Comparison of ENCODE assay signal across 9 cellular contexts in the genomic region with DNA sequence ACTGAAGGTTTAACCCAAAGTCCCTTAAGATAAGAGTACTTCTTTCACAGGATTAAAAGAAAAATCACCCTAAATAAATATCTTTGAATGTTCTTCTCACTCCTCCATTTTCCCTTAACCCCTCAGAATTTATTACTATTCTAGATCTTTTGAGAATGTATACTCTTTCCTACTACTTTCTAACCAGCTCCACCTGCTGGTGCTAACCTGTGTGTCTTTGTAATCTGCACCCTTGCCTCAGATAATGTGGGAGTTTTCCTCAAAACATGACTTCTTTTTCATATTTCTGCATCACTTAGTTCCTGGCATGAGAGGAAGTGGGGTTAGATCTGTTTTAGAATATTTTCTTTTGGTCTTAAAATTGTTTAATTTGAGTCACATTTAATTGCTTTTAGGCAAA.
DNase-seq lines count a peak whose midpoint lies in the region; ATAC-seq and TF ChIP-seq lines count a peak whose summit lies in the region.
"Had no signal": no experiment of that assay in that cellular context is flagged by ENCODE, and none has a peak within 500 bp of the region (broad histone marks: within the 10 kb centered on the region; RNA-seq: fewer than 3 reads in every experiment).

No MANE protein-coding gene starts in this region.

- no peaks in the 10 kb centered on the region for H3K79me2 ChIP-seq in Loucy (ENCODE audit: insufficient read depth, low read length)

- H3K9me3 ChIP-seq in Loucy (ENCODE audit: insufficient read depth, low read depth, low read length) = no peaks in the 10 kb centered on the region

- no peaks in the 10 kb centered on the region for H3F3A ChIP-seq in Loucy (ENCODE audit: low read depth)

- H3K9ac ChIP-seq in Loucy (ENCODE audit: low read depth, low read length, poor library complexity, severe bottlenecking) = no peak overlapping the region

- no peaks in the 10 kb centered on the region for H3K36me3 ChIP-seq in Loucy (ENCODE audit: insufficient read depth, low read length)

- no peaks in the 10 kb centered on the region for H3K27me3 ChIP-seq in Loucy (ENCODE audit: insufficient read depth, low read length, poor library complexity, severe bottlenecking)

- no peak overlapping the region for H2AFZ ChIP-seq in Loucy (ENCODE audit: low read length)

- CTCF ChIA-PET in Calu3 (lab: Charles Lee) = no interaction called here

- no peak overlapping the region for H3K4me3 Mint-ChIP-seq in Calu3 (ENCODE audit: low read depth, unreplicated experiment)
- H3K4me3 Mint-ChIP-seq: activated T-cell treated with anti-CD3 and anti-CD28 coated beads, Interleukin-2, amount 50 U/mL, for 72 hours had no signal

- no peak overlapping the region for H3K27ac Mint-ChIP-seq in Calu3 (ENCODE audit: unreplicated experiment)
- H3K27ac Mint-ChIP-seq: activated T-cell treated with anti-CD3 and anti-CD28 coated beads, Interleukin-2, amount 50 U/mL, for 72 hours had no signal

- no peaks in the 10 kb centered on the region for H3K27me3 Mint-ChIP-seq in Calu3 (ENCODE audit: unreplicated experiment)

- no peak overlapping the region for H3K4me2 ChIP-seq in Loucy (ENCODE audit: low read depth, low read length, poor library complexity, severe bottlenecking)

- no peaks in the 10 kb centered on the region for H3K36me3 Mint-ChIP-seq in Calu3 (ENCODE audit: insufficient read depth, unreplicated experiment)

- H3K4me1 Mint-ChIP-seq in Calu3 (ENCODE audit: low read depth, unreplicated experiment) = peaks cover 4% of the 10 kb centered on the region

- H3K9me2 ChIP-seq in Loucy (replicated peaks; ENCODE audit: low read depth, low read length) = no peaks in the 10 kb centered on the region

- H4K20me1 ChIP-seq in Loucy (ENCODE audit: insufficient read depth, low read length, poor library complexity, severe bottlenecking) = no peaks in the 10 kb centered on the region

- no peaks in the 10 kb centered on the region for H3K9me3 Mint-ChIP-seq in Calu3 (ENCODE audit: low read depth, unreplicated experiment)

- intact Hi-C loops in Calu3 (cut with micrococcal nuclease; ENCODE audit: unreplicated experiment) = loop anchor here (5.0 kb wide), 1 partner anchor 329 kb away; no protein-coding TSS in a partner anchor

- BruUV-seq in Calu3 (replicated peaks; lab: Mats Ljungman, UMichigan) = no TSS peak

- DNase-seq in Calu3 (peak; percentile 13), astrocyte of the cerebellum (ENCODE audit: low read depth) (peak; percentile 9), left kidney (ENCODE audit: low read depth, low spot score) (peak; percentile 54), omental fat pad (ENCODE audit: low spot score) (no peak), MV-4-11 (lab: John Stamatoyannopoulos, UW) (no peak)
- DNase-seq in effector CD8-positive, alpha-beta T cell (lab: John Stamatoyannopoulos, UW) = no peak
- DNase-seq: activated T-cell treated with anti-CD3 and anti-CD28 coated beads, Interleukin-2, amount 50 U/mL, for 72 hours had no signal

- in situ Hi-C loops in astrocyte of the cerebellum (cut with HindIII; ENCODE audit: low sequenced_read_pairs) = no loop called here

- TF ChIP-seq CTCF in Calu3 (IDR thresholded peaks at IDR 0.05; ENCODE audit: unreplicated experiment) (no peak), Loucy (conservative IDR thresholded peaks at IDR 0.05; ENCODE audit: low read length) (peak; percentile 56), astrocyte of the cerebellum (IDR thresholded peaks at IDR 0.05; ENCODE audit: low read depth, low read length, missing control alignments) (peak; percentile 62), omental fat pad (IDR thresholded peaks at IDR 0.05) (no peak)

- H3K4me1 ChIP-seq in Loucy (ENCODE audit: insufficient read depth, low read length, poor library complexity, severe bottlenecking) = no peaks in the 10 kb centered on the region

- no peak for ATAC-seq in omental fat pad (ENCODE audit: low FRiP score)
- ATAC-seq in HG03520 (IDR thresholded peaks at IDR 0.05; ENCODE audit: unreplicated experiment) = no peak
- ATAC-seq: activated T-cell treated with anti-CD3 and anti-CD28 coated beads, Interleukin-2, amount 50 U/mL, for 72 hours had no signal

- H3K4me3 ChIP-seq in Loucy (ENCODE audit: low read length, poor library complexity, severe bottlenecking) = no peak overlapping the region
- H3K4me3 ChIP-seq in astrocyte of the cerebellum (ENCODE audit: low read depth, low read length) = no peak overlapping the region

Comparison
In these comparisons a context has a peak if more than half of its experiments do, and no peak if none do; other contexts are left out.
1. DNase-seq: peak in Calu3 (single experiment), astrocyte of the cerebellum (single experiment) and left kidney (single experiment); none in effector CD8-positive, alpha-beta T cell (single experiment), omental fat pad (single experiment) and MV-4-11 (single experiment).
2. CTCF ChIP-seq: peak in Loucy (single experiment) and astrocyte of the cerebellum (single experiment); none in Calu3 (single experiment) and omental fat pad (0 of 3).